Comparison of ENCODE assay signal across 17 cellular contexts in the genomic region with DNA sequence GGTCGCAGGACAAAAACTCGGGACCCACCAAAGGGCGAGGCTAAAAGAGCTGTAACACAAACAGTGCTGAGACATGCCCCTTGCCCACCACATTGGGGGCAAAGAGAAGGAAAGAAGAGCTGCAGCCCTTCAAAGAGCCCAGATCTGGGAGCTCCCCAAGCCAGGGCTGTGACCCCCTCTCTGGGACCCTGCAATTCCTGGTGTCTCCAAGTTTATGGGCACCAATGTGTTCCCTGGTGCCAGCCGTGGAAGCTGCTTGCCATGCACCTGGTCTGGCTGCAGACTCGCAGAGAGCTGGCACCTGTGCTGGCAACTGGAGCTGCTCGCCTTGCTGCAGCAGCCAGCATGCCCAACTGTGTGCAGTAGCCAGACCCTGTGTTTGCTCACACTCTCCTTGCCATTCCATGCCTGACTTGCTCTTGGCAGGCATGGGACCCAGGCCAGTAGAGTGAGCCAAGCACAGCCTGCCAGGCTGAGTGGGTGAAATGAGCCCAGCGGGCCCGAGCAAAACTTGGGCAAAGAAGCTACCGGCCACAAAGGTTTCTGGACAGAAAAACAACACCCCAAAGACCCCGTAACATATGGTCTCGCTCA. TPM values are rescaled to one million over a fixed set of nuclear protein-coding genes. Genes with fewer than 3 reads are reported as not detected.
DNase-seq lines count a peak whose midpoint lies in the region; ATAC-seq and TF ChIP-seq lines count a peak whose summit lies in the region.
"Had no signal": no experiment of that assay in that cellular context is flagged by ENCODE, and none has a peak within 500 bp of the region (broad histone marks: within the 10 kb centered on the region; RNA-seq: fewer than 3 reads in every experiment).

No MANE protein-coding gene starts in this region.

- no peak overlapping the region for H3K4me3 Mint-ChIP-seq in type B pancreatic cell
- H3K4me3 Mint-ChIP-seq in activated T-helper 1 cell treated with anti-CD3 and anti-CD28 coated beads, Interleukin-12 subunit alpha, Interleukin-12 subunit beta, Interleukin-2, Interleukin-4 antibody, amounts not matched to agents 30 ng/mL and 10 ng/mL and 1 ng/mL, durations not matched to agents 14 hours and 24 hours and 36 hours: no peak overlapping the region
- H3K4me3 Mint-ChIP-seq: activated CD8-positive, alpha-beta memory T cell treated with anti-CD3 and anti-CD28 coated beads, Interleukin-2, amount 10 ng/mL, durations not matched to agents 7 days and 5 days had no signal

- no TSS peak for BruUV-seq in A673 (replicated peaks; lab: Mats Ljungman, UMichigan)

- ATAC-seq in Right ventricle myocardium superior (ENCODE audit: poor library complexity) (peak; percentile 93), aorta (ENCODE audit: low FRiP score) (peak; percentile 68)
- ATAC-seq: activated CD8-positive, alpha-beta memory T cell treated with anti-CD3 and anti-CD28 coated beads, Interleukin-2, amount 10 ng/mL, durations not matched to agents 7 days and 5 days; activated naive CD4-positive, alpha-beta T cell treated with anti-CD3 and anti-CD28 coated beads, Interleukin-2, amount 50 U/mL, for 72 hours had no signal

- peak overlapping the region; percentile 13 for H3K9ac ChIP-seq in muscle layer of colon (ENCODE audit: low read length)

- CTCF ChIA-PET in A673 (lab: Charles Lee): no interaction called here

- 35 to 43% methylated on average over 11 of the region's 11 CpGs for WGBS in aorta, 2 donors

- peaks cover 26% of the 10 kb centered on the region for H3K4me1 ChIP-seq in muscle layer of colon (ENCODE audit: insufficient read depth, low read length)
- no peaks in the 10 kb centered on the region for H3K4me1 ChIP-seq in aorta (ENCODE audit: control insufficient read depth in 1 of 2, insufficient read depth in 2 of 2, low read length in 2 of 2)
- H3K4me1 ChIP-seq in A673 (ENCODE audit: insufficient read depth, low read length, poor library complexity, severe bottlenecking): no peaks in the 10 kb centered on the region
- H3K4me1 ChIP-seq: HAP-1 had no signal

- H3K9me3 ChIP-seq in muscle layer of colon (ENCODE audit: low read length) (no peaks in the 10 kb centered on the region), aorta (ENCODE audit: control insufficient read depth, low read length) (no peaks in the 10 kb centered on the region), A673 (ENCODE audit: low read depth, low read length, poor library complexity, severe bottlenecking) (peaks cover 10% of the 10 kb centered on the region)
- H3K9me3 ChIP-seq: HAP-1 had no signal

- H3K36me3 ChIP-seq in muscle layer of colon (ENCODE audit: insufficient read depth, low read length): peaks cover 5% of the 10 kb centered on the region
- H3K36me3 ChIP-seq in aorta (ENCODE audit: control insufficient read depth in 1 of 2, insufficient read depth in 2 of 2, low read length in 1 of 2): no peaks in the 10 kb centered on the region
- H3K36me3 ChIP-seq in A673 (ENCODE audit: insufficient read depth, low read length, poor library complexity, severe bottlenecking): no peaks in the 10 kb centered on the region

- peak; percentile 73 for DNase-seq in Right ventricle myocardium superior
- DNase-seq in cardiac septum (ENCODE audit: low spot score): no peak
- peak; percentile 71 for DNase-seq in coronary artery (ENCODE audit: low spot score)
- peak in 1 of 2 donors; percentile 56 for DNase-seq in aorta
- no peak for DNase-seq in type B pancreatic cell (ENCODE audit: extremely low spot score, unreplicated experiment)
- no peak for DNase-seq in A673 (ENCODE audit: low spot score)
- DNase-seq in activated T-helper 1 cell treated with anti-CD3 and anti-CD28 coated beads, Interleukin-12 subunit alpha, Interleukin-12 subunit beta, Interleukin-2, Interleukin-4 antibody, amounts not matched to agents 30 ng/mL and 10 ng/mL and 1 ng/mL, durations not matched to agents 14 hours and 24 hours and 36 hours (ENCODE audit: low spot score): no peak
- DNase-seq: Kasumi-1; NCI-H1694 treated with DMSO at 0.1 percent for 48 hours; NCI-H774; stimulated activated CD4-positive, alpha-beta T cell treated with anti-CD3 and anti-CD28 coated beads, Interleukin-12 subunit alpha, Interleukin-12 subunit beta, amount 100 ng/mL, for 4 hours had no signal

- no peaks in the 10 kb centered on the region for H3K27me3 ChIP-seq in muscle layer of colon (ENCODE audit: control insufficient read depth in 1 of 2, insufficient read depth in 2 of 2, low read length in 2 of 2)
- no peaks in the 10 kb centered on the region for H3K27me3 ChIP-seq in aorta (ENCODE audit: control insufficient read depth in 1 of 2, insufficient read depth in 2 of 2, low read length in 1 of 2)
- no peaks in the 10 kb centered on the region for H3K27me3 ChIP-seq in A673 (replicated peaks; ENCODE audit: insufficient read depth, low read depth, low read length, poor library complexity)
- H3K27me3 ChIP-seq: cardiac muscle cell, hepatocyte had no signal

- POLR2A ChIA-PET in A673 (lab: Charles Lee; ENCODE audit: low non-redundant PET): no interaction called here

- intact Hi-C loops in Right ventricle myocardium superior (cut with DNase I): no loop called here
- intact Hi-C loops in cardiac septum (cut with DNase I): loop anchor here (5.0 kb wide), 1 partner anchor 55 kb away; no protein-coding TSS in a partner anchor
- intact Hi-C loops in aorta (cut with DNase I): no loop called here
- intact Hi-C loops in A673 (cut with micrococcal nuclease; ENCODE audit: unreplicated experiment): no loop called here
- intact Hi-C loops in activated T-helper 1 cell treated with anti-CD3 and anti-CD28 coated beads, Interleukin-12 subunit alpha, Interleukin-12 subunit beta, Interleukin-2, Interleukin-4 antibody, amounts not matched to agents 30 ng/mL and 10 ng/mL and 1 ng/mL, durations not matched to agents 14 hours and 24 hours and 36 hours (cut with micrococcal nuclease): no loop called here

- H3K36me3 Mint-ChIP-seq in type B pancreatic cell: peaks cover 13% of the 10 kb centered on the region
- H3K36me3 Mint-ChIP-seq in activated T-helper 1 cell treated with anti-CD3 and anti-CD28 coated beads, Interleukin-12 subunit alpha, Interleukin-12 subunit beta, Interleukin-2, Interleukin-4 antibody, amounts not matched to agents 30 ng/mL and 10 ng/mL and 1 ng/mL, durations not matched to agents 14 hours and 24 hours and 36 hours (ENCODE audit: low read depth): peaks cover 28% of the 10 kb centered on the region

- TF ChIP-seq CTCF in coronary artery (IDR thresholded peaks at IDR 0.05) (no peak), type B pancreatic cell (conservative IDR thresholded peaks at IDR 0.05) (no peak), A673 (conservative IDR thresholded peaks at IDR 0.05; ENCODE audit: low read depth, low read length) (no peak)

- H3K4me1 Mint-ChIP-seq in type B pancreatic cell (ENCODE audit: unreplicated experiment): no peaks in the 10 kb centered on the region
- H3K4me1 Mint-ChIP-seq in activated T-helper 1 cell treated with anti-CD3 and anti-CD28 coated beads, Interleukin-12 subunit alpha, Interleukin-12 subunit beta, Interleukin-2, Interleukin-4 antibody, amounts not matched to agents 30 ng/mL and 10 ng/mL and 1 ng/mL, durations not matched to agents 14 hours and 24 hours and 36 hours (ENCODE audit: low read depth): no peaks in the 10 kb centered on the region
- H3K4me1 Mint-ChIP-seq: activated CD8-positive, alpha-beta memory T cell treated with anti-CD3 and anti-CD28 coated beads, Interleukin-2, amount 10 ng/mL, durations not matched to agents 7 days and 5 days had no signal

- no peaks in the 10 kb centered on the region for H3K27me3 Mint-ChIP-seq in type B pancreatic cell
- no peaks in the 10 kb centered on the region for H3K27me3 Mint-ChIP-seq in activated T-helper 1 cell treated with anti-CD3 and anti-CD28 coated beads, Interleukin-12 subunit alpha, Interleukin-12 subunit beta, Interleukin-2, Interleukin-4 antibody, amounts not matched to agents 30 ng/mL and 10 ng/mL and 1 ng/mL, durations not matched to agents 14 hours and 24 hours and 36 hours (ENCODE audit: insufficient read depth)
- H3K27me3 Mint-ChIP-seq: activated CD8-positive, alpha-beta memory T cell treated with anti-CD3 and anti-CD28 coated beads, Interleukin-2, amount 10 ng/mL, durations not matched to agents 7 days and 5 days had no signal

- H3K27ac Mint-ChIP-seq in type B pancreatic cell: no peak overlapping the region
- no peak overlapping the region for H3K27ac Mint-ChIP-seq in activated T-helper 1 cell treated with anti-CD3 and anti-CD28 coated beads, Interleukin-12 subunit alpha, Interleukin-12 subunit beta, Interleukin-2, Interleukin-4 antibody, amounts not matched to agents 30 ng/mL and 10 ng/mL and 1 ng/mL, durations not matched to agents 14 hours and 24 hours and 36 hours
- H3K27ac Mint-ChIP-seq: activated CD8-positive, alpha-beta memory T cell treated with anti-CD3 and anti-CD28 coated beads, Interleukin-2, amount 10 ng/mL, durations not matched to agents 7 days and 5 days had no signal

- H3K4me3 ChIP-seq in coronary artery: no peak overlapping the region
- no peak overlapping the region for H3K4me3 ChIP-seq in muscle layer of colon (ENCODE audit: low read depth in 1 of 2, low read length in 2 of 2)
- no peak overlapping the region for H3K4me3 ChIP-seq in aorta (ENCODE audit: low read length in 2 of 2)
- no peak overlapping the region for H3K4me3 ChIP-seq in A673 (ENCODE audit: low read depth, low read length, poor library complexity, severe bottlenecking)
- H3K4me3 ChIP-seq: cardiac muscle cell, HAP-1, hepatocyte had no signal

- H3K27ac ChIP-seq in coronary artery (peak overlapping the region; percentile 47 to 68), muscle layer of colon (ENCODE audit: low read depth, low read length) (peak overlapping the region; percentile 74), aorta (ENCODE audit: low read depth in 1 of 2, low read length in 2 of 2) (no peak overlapping the region), A673 (ENCODE audit: low read depth, low read length, poor library complexity, severe bottlenecking) (no peak overlapping the region)
- H3K27ac ChIP-seq: cardiac muscle cell, hepatocyte had no signal

- peaks cover 9% of the 10 kb centered on the region for H3K9me3 Mint-ChIP-seq in type B pancreatic cell
- peaks cover 25% of the 10 kb centered on the region for H3K9me3 Mint-ChIP-seq in activated T-helper 1 cell treated with anti-CD3 and anti-CD28 coated beads, Interleukin-12 subunit alpha, Interleukin-12 subunit beta, Interleukin-2, Interleukin-4 antibody, amounts not matched to agents 30 ng/mL and 10 ng/mL and 1 ng/mL, durations not matched to agents 14 hours and 24 hours and 36 hours

RNA-seq across cellular contexts. Expression of a gene that starts 16.0 kb away (rescaled TPM):
- total RNA-seq in Right ventricle myocardium superior (19.8 TPM), cardiac septum (21.3 TPM), aorta (10 to 100 TPM; 18.8 to 22.2 TPM), type B pancreatic cell (ENCODE audit: low replicate concordance) (19.7 and 23.5 TPM in 2 replicates), A673 (2021) (19.1 and 21.6 TPM in 2 replicates)
- polyA plus RNA-seq in aorta: 10 to 100 TPM in 1 of 2 donors, 1 to 10 TPM in 1; 3.4 to 37.3 TPM
- 38.8 and 40.5 TPM in 2 replicates for total RNA-seq in activated T-helper 1 cell treated with anti-CD3 and anti-CD28 coated beads, Interleukin-12 subunit alpha, Interleukin-12 subunit beta, Interleukin-2, Interleukin-4 antibody, amounts not matched to agents 30 ng/mL and 10 ng/mL and 1 ng/mL, durations not matched to agents 14 hours and 24 hours and 36 hours

RNA-seq across cellular contexts. Expression of a gene that starts 16.1 kb away (rescaled TPM):
- 191 TPM for total RNA-seq in Right ventricle myocardium superior
- total RNA-seq in cardiac septum: 229 TPM
- total RNA-seq in aorta: 100 to 1,000 TPM; 336 to 562 TPM
- polyA plus RNA-seq in aorta: 100 to 1,000 TPM; 287 to 526 TPM
- 92.7 and 135 TPM in 2 replicates for total RNA-seq in type B pancreatic cell (ENCODE audit: low replicate concordance)
- total RNA-seq in A673 (2021): 85.2 and 86.5 TPM in 2 replicates
- total RNA-seq in activated T-helper 1 cell treated with anti-CD3 and anti-CD28 coated beads, Interleukin-12 subunit alpha, Interleukin-12 subunit beta, Interleukin-2, Interleukin-4 antibody, amounts not matched to agents 30 ng/mL and 10 ng/mL and 1 ng/mL, durations not matched to agents 14 hours and 24 hours and 36 hours: 90.1 and 97.5 TPM in 2 replicates

RNA-seq across cellular contexts. Expression of a gene that starts 24.6 kb away (rescaled TPM):
- total RNA-seq in Right ventricle myocardium superior (83.6 TPM), cardiac septum (126 TPM), aorta (100 to 1,000 TPM in 1 of 2 donors, 10 to 100 TPM in 1; 79.2 to 108 TPM), type B pancreatic cell (ENCODE audit: low replicate concordance) (121 and 130 TPM in 2 replicates), A673 (2021) (108 and 112 TPM in 2 replicates)
- 100 to 1,000 TPM in 1 of 2 donors, 10 to 100 TPM in 1; 55.0 to 119 TPM for polyA plus RNA-seq in aorta
- total RNA-seq in activated T-helper 1 cell treated with anti-CD3 and anti-CD28 coated beads, Interleukin-12 subunit alpha, Interleukin-12 subunit beta, Interleukin-2, Interleukin-4 antibody, amounts not matched to agents 30 ng/mL and 10 ng/mL and 1 ng/mL, durations not matched to agents 14 hours and 24 hours and 36 hours: 155 and 166 TPM in 2 replicates

RNA-seq across cellular contexts. Expression of a gene that starts 31.8 kb away (rescaled TPM):
- total RNA-seq in Right ventricle myocardium superior (71.5 TPM), cardiac septum (72.0 TPM), aorta (100 to 1,000 TPM in 1 of 2 donors, 10 to 100 TPM in 1; 79.5 to 125 TPM), type B pancreatic cell (ENCODE audit: low replicate concordance) (72.8 and 97.8 TPM in 2 replicates), A673 (2021) (42.2 and 53.0 TPM in 2 replicates)
- polyA plus RNA-seq in aorta: 10 to 100 TPM; 26.8 to 38.0 TPM
- total RNA-seq in activated T-helper 1 cell treated with anti-CD3 and anti-CD28 coated beads, Interleukin-12 subunit alpha, Interleukin-12 subunit beta, Interleukin-2, Interleukin-4 antibody, amounts not matched to agents 30 ng/mL and 10 ng/mL and 1 ng/mL, durations not matched to agents 14 hours and 24 hours and 36 hours: 38.4 and 40.3 TPM in 2 replicates

Comparison
In these comparisons a context has a peak if more than half of its experiments do, and no peak if none do; other contexts are left out.
1. DNase-seq: peak in Right ventricle myocardium superior (single experiment) and coronary artery (single experiment); none in cardiac septum (single experiment), type B pancreatic cell (single experiment), A673 (single experiment) and activated T-helper 1 cell treated with anti-CD3 and anti-CD28 coated beads, Interleukin-12 subunit alpha, Interleukin-12 subunit beta, Interleukin-2, Interleukin-4 antibody, amounts not matched to agents 30 ng/mL and 10 ng/mL and 1 ng/mL, durations not matched to agents 14 hours and 24 hours and 36 hours (single experiment).
2. H3K27ac ChIP-seq: peak in coronary artery (2 of 2) and muscle layer of colon (single experiment); none in aorta (0 of 2) and A673 (single experiment).